In the genomic region with DNA sequence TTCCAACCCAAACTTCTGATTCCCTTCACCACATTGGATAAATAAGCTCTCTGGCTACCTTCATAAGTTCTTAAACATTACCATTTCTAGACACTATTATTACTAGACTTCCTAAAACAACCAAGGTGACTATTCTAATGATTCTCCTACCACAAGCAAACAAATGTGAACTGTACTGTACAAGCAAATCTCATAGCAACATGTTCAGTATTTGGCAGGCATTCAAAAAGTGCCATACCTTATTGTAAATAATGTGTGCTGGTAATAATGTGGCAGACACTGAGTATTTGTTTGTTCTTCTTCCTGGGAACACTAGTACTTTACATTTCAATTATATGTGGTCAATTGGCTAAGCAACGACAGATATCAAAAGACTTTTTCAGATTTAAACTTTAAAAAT, we compare ENCODE assay signal across 31 cellular contexts.
DNase-seq lines count a peak whose midpoint lies in the region; ATAC-seq and TF ChIP-seq lines count a peak whose summit lies in the region.
"Had no signal": no experiment of that assay in that cellular context is flagged by ENCODE, and none has a peak within 500 bp of the region (broad histone marks: within the 10 kb centered on the region; RNA-seq: fewer than 3 reads in every experiment).

No MANE protein-coding gene starts in this region.

- no peaks in the 10 kb centered on the region for H3F3A ChIP-seq in PC-9 (ENCODE audit: insufficient read depth, low read depth)

- H3K9me2 ChIP-seq in PC-9 (ENCODE audit: insufficient read depth), result no peaks in the 10 kb centered on the region

- no peaks in the 10 kb centered on the region for H3K79me2 ChIP-seq in PC-9 (ENCODE audit: low read depth)

- no peak overlapping the region for H3K27ac ChIP-seq in PC-9
- H3K27ac ChIP-seq: 22Rv1, C4-2B, left lung, ovary had no signal

- BruUV-seq in PC-9 (replicated peaks; lab: Mats Ljungman, UMichigan), result no TSS peak

- no peak overlapping the region for H2AFZ ChIP-seq in PC-9

- H3K27me3 ChIP-seq in PC-9 (ENCODE audit: insufficient read depth, low read depth), result no peaks in the 10 kb centered on the region
- H3K27me3 ChIP-seq: left lung, ovary had no signal

- peak; percentile 22 for DNase-seq in NCI-H2107 treated with DMSO at 0.1 percent for 48 hours (lab: John Stamatoyannopoulos, UW; ENCODE audit: unreplicated experiment)
- no peak for DNase-seq in NCI-H2107 (lab: John Stamatoyannopoulos, UW)
- peak; percentile 27 for DNase-seq in NCI-H2081 treated with DMSO at 0.1 percent for 48 hours (lab: John Stamatoyannopoulos, UW)
- DNase-seq in NCI-H748 (lab: John Stamatoyannopoulos, UW; ENCODE audit: unreplicated experiment), result peak; percentile 96
- DNase-seq in PC-9, result no peak
- DNase-seq in stimulated activated CD4-positive, alpha-beta T cell treated with anti-CD3 and anti-CD28 coated beads, Interleukin-2, amount 100 ng/mL, for 48 hours, result no peak
- no peak for DNase-seq in AG20443 (ENCODE audit: low spot score)
- DNase-seq: activated CD4-positive, alpha-beta T cell treated with anti-CD3 and anti-CD28 coated beads, Interleukin-2, amount 50 U/mL, for 48 hours; activated naive CD8-positive, alpha-beta T cell treated with anti-CD3 and anti-CD28 coated beads, Interleukin-2, amount 50 U/mL, for 24 hours; activated T-cell treated with anti-CD3 and anti-CD28 coated beads, Interleukin-2, amount 50 U/mL, for 48 hours; Caco-2; central memory CD4-positive, alpha-beta T cell; cortex of kidney; DND-41; effector memory CD8-positive, alpha-beta T cell; GF-D8; glutamatergic neuron; left lung; NCI-H1694; NK-92 treated with Interleukin-12 subunit alpha and Interleukin-12 subunit beta, amount 100 ng/mL, for 24 hours; ovary; Right ventricle myocardium superior; T-helper 17 cell; trophoblast cell had no signal

- no peak overlapping the region for H3K4me3 ChIP-seq in PC-9
- H3K4me3 ChIP-seq: K562, left lung, ovary had no signal

- intact Hi-C loops in PC-9 (cut with micrococcal nuclease; ENCODE audit: unreplicated experiment), result no loop called here

- H3K4me2 ChIP-seq in PC-9, result no peak overlapping the region

- ATAC-seq in HG02840 (IDR thresholded peaks at IDR 0.05; ENCODE audit: low FRiP score, unreplicated experiment), result no peak
- ATAC-seq: activated CD4-positive, CD25-positive, alpha-beta regulatory T cell treated with anti-CD3 and anti-CD28 coated beads, Interleukin-2, amount 50 U/mL, for 24 hours; activated naive CD8-positive, alpha-beta T cell treated with anti-CD3 and anti-CD28 coated beads, Interleukin-2, amount 50 U/mL, for 24 hours; effector memory CD8-positive, alpha-beta T cell; esophagus mucosa; K562; left lung; stimulated activated memory B cell treated with anti-CD40 and anti-IgM and Interleukin-4, amounts not matched to agents 10 μg/mL and 1 μg/mL and 100 μg/mL, for 72 hours; T-helper 17 cell had no signal

- CTCF ChIA-PET in PC-9 (lab: Charles Lee), result no interaction called here

- POLR2A ChIA-PET in PC-9 (lab: Charles Lee; ENCODE audit: unreplicated experiment), result no interaction called here

- TF ChIP-seq CTCF in PC-9 (conservative IDR thresholded peaks at IDR 0.05), result no peak

- H4K20me1 ChIP-seq in PC-9 (ENCODE audit: insufficient read depth), result no peaks in the 10 kb centered on the region

- H3K9me3 ChIP-seq in PC-9 (ENCODE audit: insufficient read depth, low read depth), result no peaks in the 10 kb centered on the region
- H3K9me3 ChIP-seq: Caco-2, ovary had no signal

- no peaks in the 10 kb centered on the region for H3K36me3 ChIP-seq in PC-9 (ENCODE audit: low read depth)
- H3K36me3 ChIP-seq: left lung, ovary had no signal

- H3K4me1 ChIP-seq in PC-9 (replicated peaks; ENCODE audit: insufficient read depth), result no peaks in the 10 kb centered on the region
- H3K4me1 ChIP-seq: Caco-2, left lung had no signal

Comparison
In these comparisons a context has a peak if more than half of its experiments do, and no peak if none do; other contexts are left out.
1. DNase-seq: peak in NCI-H2107 treated with DMSO at 0.1 percent for 48 hours (single experiment), NCI-H2081 treated with DMSO at 0.1 percent for 48 hours (single experiment) and NCI-H748 (single experiment); none in NCI-H2107 (single experiment), PC-9 (0 of 2), stimulated activated CD4-positive, alpha-beta T cell treated with anti-CD3 and anti-CD28 coated beads, Interleukin-2, amount 100 ng/mL, for 48 hours (0 of 2) and AG20443 (single experiment).